Comparison of ENCODE assay signal across 10 cellular contexts in genomic region chr19:40411125-40411842, GRCh38. TPM values are rescaled to one million over a fixed set of nuclear protein-coding genes. Genes with fewer than 3 reads are reported as not detected.
DNase-seq lines count a peak whose midpoint lies in the region; ATAC-seq and TF ChIP-seq lines count a peak whose summit lies in the region.
"Had no signal": no experiment of that assay in that cellular context is flagged by ENCODE, and none has a peak within 500 bp of the region (broad histone marks: within the 10 kb centered on the region; RNA-seq: fewer than 3 reads in every experiment).

No MANE protein-coding gene starts in this region.

- dilution Hi-C loops in IMR-90 (cut with HindIII; ENCODE audit: low sequenced_read_pairs, unreplicated experiment) = no loop called here

- ATAC-seq in IMR-90 (ENCODE audit: low read depth) = no peak
- ATAC-seq in GM21528 (IDR thresholded peaks at IDR 0.05; ENCODE audit: low FRiP score, unreplicated experiment) = no peak

- DNase-seq in IMR-90 (no peak), cardiac muscle cell (ENCODE audit: low read depth in 1 of 2, low spot score in 1 of 2) (no peak), stomach (no peak), NCI-H1694 treated with DMSO at 0.1 percent for 48 hours (lab: John Stamatoyannopoulos, UW) (no peak)
- DNase-seq in activated CD4-positive, alpha-beta T cell treated with anti-CD3 and anti-CD28 coated beads for 4 hours = no peak
- DNase-seq: NCI-H1930; spleen; stimulated activated naive B cell treated with anti-CD40 and anti-IgM and Interleukin-4, amounts not matched to agents 10 μg/mL and 1 μg/mL and 100 μg/mL, for 72 hours had no signal

- peaks cover 6% of the 10 kb centered on the region; the same call in 1 of the 2 replicates for H3K9me1 ChIP-seq in IMR-90 (ENCODE audit: insufficient read depth, low read length)

- H4K91ac ChIP-seq in IMR-90 (ENCODE audit: insufficient read depth, low read depth, low read length) = no peak overlapping the region

- TF ChIP-seq EP300 in stomach (IDR thresholded peaks at IDR 0.05) = no peak

- H2BK5ac ChIP-seq in IMR-90 (ENCODE audit: low read depth, low read length, poor library complexity, severe bottlenecking) = no peak overlapping the region

- no peaks in the 10 kb centered on the region for H4K20me1 ChIP-seq in IMR-90 (ENCODE audit: insufficient read depth, low read length)

- no peak overlapping the region for H3K9ac ChIP-seq in IMR-90 (ENCODE audit: low read depth, low read length)

- H2BK20ac ChIP-seq in IMR-90 (ENCODE audit: low read depth, low read length) = no peak overlapping the region

- no peak for TF ChIP-seq CTCF in IMR-90 (conservative IDR thresholded peaks at IDR 0.05; ENCODE audit: low read depth, low read length)
- no peak for TF ChIP-seq CTCF in cardiac muscle cell (IDR thresholded peaks at IDR 0.05; ENCODE audit: low read depth, low read length)
- TF ChIP-seq CTCF in stomach (IDR thresholded peaks at IDR 0.05) = no peak

- H3K14ac ChIP-seq in IMR-90 (replicated peaks; ENCODE audit: low read depth, low read length) = no peak overlapping the region

- no peak overlapping the region for H3K4me2 ChIP-seq in IMR-90 (ENCODE audit: low read depth, low read length)

- TF ChIP-seq POLR2A in IMR-90 (IDR thresholded peaks at IDR 0.05; ENCODE audit: low read depth, low read length) (no peak), stomach (IDR thresholded peaks at IDR 0.05) (no peak)

- H2AK5ac ChIP-seq in IMR-90 (ENCODE audit: low read depth, low read length) = no peak overlapping the region

- CTCF ChIA-PET in IMR-90 (lab: Yijun Ruan, JAX) = no interaction called here

- no peak overlapping the region for H3K27ac ChIP-seq in IMR-90 (ENCODE audit: insufficient read depth, low read length)
- peak overlapping the region; percentile 53 for H3K27ac ChIP-seq in cardiac muscle cell
- peak overlapping the region in 3 of 5 donors; percentile 31 to 60 (median 56) for H3K27ac ChIP-seq in stomach
- H3K27ac ChIP-seq: HL-60 had no signal

- no peak overlapping the region for H2AFZ ChIP-seq in IMR-90 (replicated peaks; ENCODE audit: low read length, poor library complexity)

- no peak overlapping the region for H3K18ac ChIP-seq in IMR-90 (ENCODE audit: low read depth, low read length)

- no peak overlapping the region for H3K56ac ChIP-seq in IMR-90 (ENCODE audit: extremely low read depth, insufficient read depth, low read length)

- intact Hi-C loops in IMR-90 (cut with micrococcal nuclease) (no loop called here), stomach (cut with DNase I; ENCODE audit: low total_unique reads) (no loop called here)

- H3K36me3 ChIP-seq in IMR-90 (ENCODE audit: control insufficient read depth, insufficient read depth, low read length) (no peaks in the 10 kb centered on the region), cardiac muscle cell (no peaks in the 10 kb centered on the region), stomach (no peaks in the 10 kb centered on the region)
- H3K36me3 ChIP-seq: spleen had no signal

- H3K4me1 ChIP-seq in IMR-90 (ENCODE audit: control insufficient read depth, insufficient read depth, low read length) = no peaks in the 10 kb centered on the region
- peaks cover 15% of the 10 kb centered on the region for H3K4me1 ChIP-seq in cardiac muscle cell (ENCODE audit: low read depth)
- H3K4me1 ChIP-seq in stomach = peaks cover 0 to 17% (median 11%) of the 10 kb centered on the region in 4 donors

- H3K27me3 ChIP-seq in IMR-90 (ENCODE audit: control insufficient read depth, insufficient read depth, low read length) = no peaks in the 10 kb centered on the region
- no peaks in the 10 kb centered on the region for H3K27me3 ChIP-seq in cardiac muscle cell
- H3K27me3 ChIP-seq in stomach = no peaks in the 10 kb centered on the region

- no peaks in the 10 kb centered on the region for H3K79me1 ChIP-seq in IMR-90 (ENCODE audit: low read depth in 1 of 2, low read length in 2 of 2)

- H3K4ac ChIP-seq in IMR-90 (ENCODE audit: low read depth, low read length) = no peak overlapping the region

- in situ Hi-C loops in IMR-90 (cut with MboI; ENCODE audit: low sequenced_read_pairs) = no loop called here

- no peak overlapping the region for H3K23ac ChIP-seq in IMR-90 (ENCODE audit: low read depth, low read length)

- 64% methylated on average over 6 of the region's 16 CpGs; no CpG with 5 or more reads in 1 of the 2 experiments for WGBS in IMR-90 (ENCODE audit: extremely low coverage in 2 of 2, insufficient read length in 1 of 2), 2 experiments
- 49 to 62% (median 54%) methylated on average over 13 to 16 of the region's 16 CpGs for WGBS in stomach, 5 donors

- H2BK15ac ChIP-seq in IMR-90 (ENCODE audit: low read depth, low read length) = no peak overlapping the region

- H3K9me3 ChIP-seq in IMR-90 (ENCODE audit: control insufficient read depth, insufficient read depth, low read length) (no peaks in the 10 kb centered on the region), cardiac muscle cell (ENCODE audit: low read depth) (no peaks in the 10 kb centered on the region), stomach (no peaks in the 10 kb centered on the region)
- H3K9me3 ChIP-seq: spleen had no signal

- BruUV-seq in IMR-90 (replicated peaks; lab: Mats Ljungman, UMichigan) = no TSS peak

- POLR2A ChIA-PET in IMR-90 (lab: Charles Lee; ENCODE audit: unreplicated experiment) = no interaction called here

- no peak overlapping the region for H4K8ac ChIP-seq in IMR-90 (ENCODE audit: low read depth in 2 of 2, low read length in 2 of 2)

- H4K5ac ChIP-seq in IMR-90 (ENCODE audit: low read depth, low read length) = no peak overlapping the region

- H2AK9ac ChIP-seq in IMR-90 (replicated peaks; ENCODE audit: low read depth, low read length, poor library complexity) = peak overlapping the region; percentile 55

- TF ChIP-seq RAD21 in IMR-90 (IDR thresholded peaks at IDR 0.05; ENCODE audit: low read length) = no peak

- no peak overlapping the region for H3K4me3 ChIP-seq in IMR-90 (ENCODE audit: insufficient read depth, low read depth, low read length)
- H3K4me3 ChIP-seq in cardiac muscle cell = no peak overlapping the region
- H3K4me3 ChIP-seq in stomach = no peak overlapping the region
- H3K4me3 ChIP-seq: spleen had no signal

- H2BK120ac ChIP-seq in IMR-90 (ENCODE audit: low read depth, low read length) = no peak overlapping the region

TF ChIP-seq in IMR-90, 13 proteins besides CTCF, POLR2A, EP300 and RAD21 (continues in another document):
- TF ChIP-seq SMC3 (IDR thresholded peaks at IDR 0.05; ENCODE audit: low read depth, low read length) (no peak), CEBPB (IDR thresholded peaks at IDR 0.05; ENCODE audit: low read depth, low read length) (no peak), USF2 (IDR thresholded peaks at IDR 0.05; ENCODE audit: low read depth, low read length) (no peak), RFX5 (IDR thresholded peaks at IDR 0.05; ENCODE audit: low read depth, low read length) (no peak), MXI1 (IDR thresholded peaks at IDR 0.05; ENCODE audit: borderline replicate concordance, low read depth, low read length) (no peak), RCOR1 (IDR thresholded peaks at IDR 0.05; ENCODE audit: insufficient replicate concordance, low read length) (no peak), BHLHE40 (IDR thresholded peaks at IDR 0.05; ENCODE audit: low read depth, low read length) (no peak)

RNA-seq across cellular contexts. Expression of gene PRX, which starts 1.9 kb away (rescaled TPM):
- total RNA-seq in IMR-90 (2012; rRNA removed) (0.83 and 0.90 TPM in 2 replicates), cardiac muscle cell (4.3 and 9.1 TPM in 2 replicates), stomach (1 to 10 TPM in 4 of 5 donors, not detected in 1; 4.3 to 8.6 (median 6.3) TPM)
- polyA plus RNA-seq in IMR-90 (2012; rRNA removed) (1.7 and 1.8 TPM in 2 replicates), cardiac muscle cell (2.3 and 4.1 TPM in 2 replicates), stomach (1 to 10 TPM; 1.6 to 2.7 (median 2.1) TPM)
- polyA plus RNA-seq in IMR-90 (2012; cell fraction: cytosol; rRNA removed) = 1.5 and 1.8 TPM in 2 replicates
- polyA plus RNA-seq in IMR-90 (2012; cell fraction: nucleus; rRNA removed; ENCODE audit: low replicate concordance) = 1.7 and 2.9 TPM in 2 replicates

RNA-seq across cellular contexts. Expression of gene SERTAD1, which starts 14.5 kb away (rescaled TPM):
- total RNA-seq in IMR-90 (2012; rRNA removed) (25.6 and 27.4 TPM in 2 replicates), cardiac muscle cell (14.4 and 18.8 TPM in 2 replicates), stomach (10 to 100 TPM in 1 of 5 donors, 1 to 10 TPM in 3, not detected in 1; 8.6 to 16.8 (median 9.7) TPM)
- polyA plus RNA-seq in IMR-90 (2012; rRNA removed) (21.1 and 29.5 TPM in 2 replicates), cardiac muscle cell (18.2 and 19.5 TPM in 2 replicates), stomach (10 to 100 TPM; 11.2 to 36.5 (median 25.2) TPM)
- polyA plus RNA-seq in IMR-90 (2012; cell fraction: cytosol; rRNA removed) = 44.7 and 59.8 TPM in 2 replicates
- polyA plus RNA-seq in IMR-90 (2012; cell fraction: nucleus; rRNA removed; ENCODE audit: low replicate concordance) = 12.6 and 23.7 TPM in 2 replicates

RNA-seq across cellular contexts. Expression of gene HIPK4, which starts 21.3 kb away (rescaled TPM):
- 0.18 and 0.28 TPM in 2 replicates for total RNA-seq in IMR-90 (2012; rRNA removed)
- polyA plus RNA-seq in IMR-90 (2012; rRNA removed) = 0.11 and 0.12 TPM in 2 replicates
- 0.17 and 0.27 TPM in 2 replicates for polyA plus RNA-seq in IMR-90 (2012; cell fraction: cytosol; rRNA removed)
- 0.19 and 0.48 TPM in 2 replicates for polyA plus RNA-seq in IMR-90 (2012; cell fraction: nucleus; rRNA removed; ENCODE audit: low replicate concordance)
- total RNA-seq in cardiac muscle cell = 0.12 and 0.18 TPM in 2 replicates
- 0.14 and 1.7 TPM in 2 replicates for polyA plus RNA-seq in cardiac muscle cell
- total RNA-seq in stomach = not detected
- polyA plus RNA-seq in stomach = under 1 TPM; 0.05 to 0.46 (median 0.12) TPM

RNA-seq across cellular contexts. Expression of gene SERTAD3, which starts 32.9 kb away (rescaled TPM):
- total RNA-seq in IMR-90 (2012; rRNA removed) (23.3 and 25.6 TPM in 2 replicates), cardiac muscle cell (44.4 and 58.6 TPM in 2 replicates), stomach (10 to 100 TPM in 4 of 5 donors, 1 to 10 TPM in 1; 6.2 to 41.4 (median 32.5) TPM)
- polyA plus RNA-seq in IMR-90 (2012; rRNA removed) (17.9 and 20.5 TPM in 2 replicates), cardiac muscle cell (66.2 and 73.8 TPM in 2 replicates), stomach (10 to 100 TPM; 16.8 to 29.4 (median 25.9) TPM)
- 11.3 and 12.1 TPM in 2 replicates for polyA plus RNA-seq in IMR-90 (2012; cell fraction: cytosol; rRNA removed)
- polyA plus RNA-seq in IMR-90 (2012; cell fraction: nucleus; rRNA removed; ENCODE audit: low replicate concordance) = 9.0 and 10.8 TPM in 2 replicates

RNA-seq across cellular contexts. Expression of gene BLVRB, which starts 54.3 kb away (rescaled TPM):
- total RNA-seq in IMR-90 (2012; rRNA removed) (65.2 and 67.5 TPM in 2 replicates), cardiac muscle cell (56.7 and 93.8 TPM in 2 replicates), stomach (100 to 1,000 TPM in 4 of 5 donors, 10 to 100 TPM in 1; 54.3 to 561 (median 121) TPM)
- polyA plus RNA-seq in IMR-90 (2012; rRNA removed) (102 and 113 TPM in 2 replicates), cardiac muscle cell (61.5 and 77.0 TPM in 2 replicates), stomach (100 to 1,000 TPM; 247 to 492 (median 288) TPM)
- polyA plus RNA-seq in IMR-90 (2012; cell fraction: cytosol; rRNA removed) = 102 and 191 TPM in 2 replicates
- 34.9 and 86.3 TPM in 2 replicates for polyA plus RNA-seq in IMR-90 (2012; cell fraction: nucleus; rRNA removed; ENCODE audit: low replicate concordance)
